In genomic region chr4:25377572-25377882, GRCh38 we compare ENCODE assay signal across 9 cellular contexts. TPM values are rescaled to one million over a fixed set of nuclear protein-coding genes. Genes with fewer than 3 reads are reported as not detected.
DNase-seq lines count a peak whose midpoint lies in the region; ATAC-seq, FAIRE-seq and TF ChIP-seq lines count a peak whose summit lies in the region.
"Had no signal": no experiment of that assay in that cellular context is flagged by ENCODE, and none has a peak within 500 bp of the region (broad histone marks: within the 10 kb centered on the region; RNA-seq: fewer than 3 reads in every experiment).

No MANE protein-coding gene starts in this region.

- peak overlapping the region; percentile 77 for H3K27ac ChIP-seq in HUES64 (ENCODE audit: low read depth, low read length)
- peak overlapping the region; percentile 42 for H3K27ac ChIP-seq in muscle layer of duodenum (ENCODE audit: low read length)

- no peaks in the 10 kb centered on the region for H3K9me3 ChIP-seq in HUES64 (ENCODE audit: insufficient read depth, low read depth, low read length)
- H3K9me3 ChIP-seq in muscle layer of duodenum (ENCODE audit: control insufficient read depth in 1 of 2, low read length in 2 of 2): no peaks in the 10 kb centered on the region

- peaks cover 12% of the 10 kb centered on the region for H3K36me3 Mint-ChIP-seq in activated naive CD4-positive, alpha-beta T cell treated with anti-CD3 and anti-CD28 coated beads, Interleukin-2, amount 10 ng/mL, durations not matched to agents 7 days and 5 days
- peaks cover 14% of the 10 kb centered on the region for H3K36me3 Mint-ChIP-seq in stimulated activated memory B cell treated with anti-CD40 and anti-IgM and Interleukin-4, amounts not matched to agents 10 μg/mL and 1 μg/mL and 100 μg/mL, for 72 hours

- H3K4me3 ChIP-seq in HUES64 (ENCODE audit: low read length) (peak overlapping the region; percentile 100), cardiac fibroblast (replicated peaks in 1 of 2; ENCODE audit: low read depth in 2 of 2, low read length in 2 of 2) (peak overlapping the region; percentile 94 to 97), muscle layer of duodenum (ENCODE audit: low read depth in 1 of 2, low read length in 2 of 2) (peak overlapping the region; percentile 87 to 97)

- H3K27ac Mint-ChIP-seq in activated naive CD4-positive, alpha-beta T cell treated with anti-CD3 and anti-CD28 coated beads, Interleukin-2, amount 10 ng/mL, durations not matched to agents 7 days and 5 days: peak overlapping the region; percentile 92
- H3K27ac Mint-ChIP-seq in stimulated activated memory B cell treated with anti-CD40 and anti-IgM and Interleukin-4, amounts not matched to agents 10 μg/mL and 1 μg/mL and 100 μg/mL, for 72 hours: no peak overlapping the region

- H3K4me3 Mint-ChIP-seq in activated naive CD4-positive, alpha-beta T cell treated with anti-CD3 and anti-CD28 coated beads, Interleukin-2, amount 10 ng/mL, durations not matched to agents 7 days and 5 days: no peak overlapping the region
- no peak overlapping the region for H3K4me3 Mint-ChIP-seq in stimulated activated memory B cell treated with anti-CD40 and anti-IgM and Interleukin-4, amounts not matched to agents 10 μg/mL and 1 μg/mL and 100 μg/mL, for 72 hours

- no peaks in the 10 kb centered on the region for H3K9me3 Mint-ChIP-seq in activated naive CD4-positive, alpha-beta T cell treated with anti-CD3 and anti-CD28 coated beads, Interleukin-2, amount 10 ng/mL, durations not matched to agents 7 days and 5 days
- no peaks in the 10 kb centered on the region for H3K9me3 Mint-ChIP-seq in stimulated activated memory B cell treated with anti-CD40 and anti-IgM and Interleukin-4, amounts not matched to agents 10 μg/mL and 1 μg/mL and 100 μg/mL, for 72 hours

- H3K27me3 ChIP-seq in HUES64 (ENCODE audit: insufficient read depth, low read length) (no peaks in the 10 kb centered on the region), muscle layer of duodenum (ENCODE audit: low read depth, low read length) (no peaks in the 10 kb centered on the region)

- H3K36me3 ChIP-seq in HUES64 (ENCODE audit: insufficient read depth, low read length): peaks cover 33% of the 10 kb centered on the region
- H3K36me3 ChIP-seq in muscle layer of duodenum (ENCODE audit: control insufficient read depth in 1 of 2, insufficient read depth in 2 of 2, low read length in 2 of 2): peaks cover 9 to 17% of the 10 kb centered on the region in 2 donors

- H3K4me1 ChIP-seq in HUES64 (ENCODE audit: insufficient read depth, low read length) (peaks cover 15% of the 10 kb centered on the region), muscle layer of duodenum (ENCODE audit: control insufficient read depth in 1 of 2, insufficient read depth in 2 of 2, low read length in 2 of 2) (peaks cover 7 to 26% of the 10 kb centered on the region in 2 donors)

- no peak for FAIRE-seq in GM12892 (lab: Jason Lieb, UNC)
- FAIRE-seq: colon had no signal

- TF ChIP-seq CTCF in cardiac fibroblast (IDR thresholded peaks at IDR 0.05; ENCODE audit: low read depth, low read length): no peak

- peak overlapping the region; percentile 93 for H3K9ac ChIP-seq in HUES64 (ENCODE audit: low read depth, low read length)

- H3K27me3 Mint-ChIP-seq in activated naive CD4-positive, alpha-beta T cell treated with anti-CD3 and anti-CD28 coated beads, Interleukin-2, amount 10 ng/mL, durations not matched to agents 7 days and 5 days: no peaks in the 10 kb centered on the region
- no peaks in the 10 kb centered on the region for H3K27me3 Mint-ChIP-seq in stimulated activated memory B cell treated with anti-CD40 and anti-IgM and Interleukin-4, amounts not matched to agents 10 μg/mL and 1 μg/mL and 100 μg/mL, for 72 hours

- DNase-seq in activated naive CD4-positive, alpha-beta T cell treated with anti-CD3 and anti-CD28 coated beads, Interleukin-2, amount 10 ng/mL, durations not matched to agents 7 days and 5 days: no peak
- DNase-seq in activated naive CD4-positive, alpha-beta T cell treated with anti-CD3 and anti-CD28 coated beads, Interleukin-2, amount 50 U/mL, for 16 hours: no peak
- DNase-seq in cardiac fibroblast (ENCODE audit: low read depth in 2 of 2): no peak
- no peak for DNase-seq in NCI-H82 (lab: John Stamatoyannopoulos, UW)
- no peak for DNase-seq in GM12892 (ENCODE audit: insufficient read length)

- peaks cover 18% of the 10 kb centered on the region for H3K4me1 Mint-ChIP-seq in activated naive CD4-positive, alpha-beta T cell treated with anti-CD3 and anti-CD28 coated beads, Interleukin-2, amount 10 ng/mL, durations not matched to agents 7 days and 5 days
- peaks cover 6% of the 10 kb centered on the region for H3K4me1 Mint-ChIP-seq in stimulated activated memory B cell treated with anti-CD40 and anti-IgM and Interleukin-4, amounts not matched to agents 10 μg/mL and 1 μg/mL and 100 μg/mL, for 72 hours

- no peak for ATAC-seq in stimulated activated memory B cell treated with anti-CD40 and anti-IgM and Interleukin-4, amounts not matched to agents 10 μg/mL and 1 μg/mL and 100 μg/mL, for 72 hours

- CTCF ChIA-PET in activated naive CD4-positive, alpha-beta T cell treated with anti-CD3 and anti-CD28 coated beads, Interleukin-2, amount 10 ng/mL, durations not matched to agents 7 days and 5 days (lab: Charles Lee): interaction anchor here (1.1 to 3.2 kb wide), 3 partner anchors 10 to 65 kb away, joined by 3 to 10 read pairs (median 9); partner anchors contain the start of gene ZCCHC4

- no peak for TF ChIP-seq POLR2A in GM12892 (IDR thresholded peaks at IDR 0.05; ENCODE audit: low read depth, low read length)

- under 1% methylated on average over 7 of the region's 12 CpGs for WGBS in HUES64

RNA-seq across cellular contexts. Expression of gene ANAPC4, which starts 0.5 kb away (rescaled TPM):
- polyA plus RNA-seq in HUES64 (2013, experiment 1 of 2): 29.2 TPM
- polyA plus RNA-seq in HUES64 (2013, experiment 2 of 2): 22.4 TPM
- 22.2 TPM for polyA plus RNA-seq in GM12892 (2012; ENCODE audit: missing spikeins)
